ENCODE assay signal across 2 cellular contexts in genomic region chr4:8552581-8553205, GRCh38.
TF ChIP-seq lines count a peak whose summit lies in the region.

No MANE protein-coding gene starts in this region.

TF ChIP-seq in SK-N-SH, 30 proteins besides CTCF, POLR2A, EP300 and RAD21:
- no peak for TF ChIP-seq POLR2AphosphoS5 (IDR thresholded peaks at IDR 0.05; ENCODE audit: low read depth, low read length)
- TF ChIP-seq FOXJ3 (CRISPR knock-in tag; IDR thresholded peaks at IDR 0.05): no peak
- TF ChIP-seq ZBTB33 (IDR thresholded peaks at IDR 0.05; ENCODE audit: borderline replicate concordance, low read depth): no peak
- no peak for TF ChIP-seq RFX5 (IDR thresholded peaks at IDR 0.05; ENCODE audit: low read length)
- TF ChIP-seq RXRA (IDR thresholded peaks at IDR 0.05; ENCODE audit: borderline replicate concordance, low read depth): no peak
- no peak for TF ChIP-seq MXI1 (IDR thresholded peaks at IDR 0.05; ENCODE audit: low read depth, low read length)
- no peak for TF ChIP-seq RCOR1 (IDR thresholded peaks at IDR 0.05; ENCODE audit: low read length)
- no peak for TF ChIP-seq PBX3 (IDR thresholded peaks at IDR 0.05)
- no peak for TF ChIP-seq NFIC (IDR thresholded peaks at IDR 0.05; ENCODE audit: borderline replicate concordance)
- TF ChIP-seq, protein P1, sequence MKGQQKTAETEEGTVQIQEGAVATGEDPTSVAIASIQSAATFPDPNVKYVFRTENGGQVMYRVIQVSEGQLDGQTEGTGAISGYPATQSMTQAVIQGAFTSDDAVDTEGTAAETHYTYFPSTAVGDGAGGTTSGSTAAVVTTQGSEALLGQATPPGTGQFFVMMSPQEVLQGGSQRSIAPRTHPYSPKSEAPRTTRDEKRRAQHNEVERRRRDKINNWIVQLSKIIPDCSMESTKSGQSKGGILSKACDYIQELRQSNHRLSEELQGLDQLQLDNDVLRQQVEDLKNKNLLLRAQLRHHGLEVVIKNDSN (IDR thresholded peaks at IDR 0.05; ENCODE audit: borderline replicate concordance, low read depth): no peak
- TF ChIP-seq REST (IDR thresholded peaks at IDR 0.05; ENCODE audit: low read depth, low read length): no peak
- no peak for TF ChIP-seq NRF1 (IDR thresholded peaks at IDR 0.05; ENCODE audit: low read depth, low read length)
- no peak for TF ChIP-seq GABPA (IDR thresholded peaks at IDR 0.05; ENCODE audit: low read depth)
- no peak for TF ChIP-seq EZH2phosphoT487 (IDR thresholded peaks at IDR 0.05; ENCODE audit: borderline replicate concordance, low read depth)
- no peak for TF ChIP-seq FOSL2 (IDR thresholded peaks at IDR 0.05; ENCODE audit: borderline replicate concordance, low read depth)
- no peak for TF ChIP-seq GATA2 (CRISPR knock-in tag; IDR thresholded peaks at IDR 0.05)
- TF ChIP-seq TAF1 (IDR thresholded peaks at IDR 0.05; ENCODE audit: borderline replicate concordance, low read depth, low read length): no peak
- TF ChIP-seq, protein P2, sequence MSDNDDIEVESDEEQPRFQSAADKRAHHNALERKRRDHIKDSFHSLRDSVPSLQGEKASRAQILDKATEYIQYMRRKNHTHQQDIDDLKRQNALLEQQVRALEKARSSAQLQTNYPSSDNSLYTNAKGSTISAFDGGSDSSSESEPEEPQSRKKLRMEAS (IDR thresholded peaks at IDR 0.05; ENCODE audit: low read depth): no peak

TF ChIP-seq in SK-N-SH treated with all-trans-retinoic acid at 6 μM for 48 hours, 23 proteins besides CTCF, POLR2A, EP300 and RAD21:
- TF ChIP-seq CSRNP3 (CRISPR knock-in tag; IDR thresholded peaks at IDR 0.05) (no peak), ARNTL (CRISPR knock-in tag; IDR thresholded peaks at IDR 0.05; ENCODE audit: borderline replicate concordance, low read depth) (no peak), ZFP30 (CRISPR knock-in tag; IDR thresholded peaks at IDR 0.05) (no peak), ISL1 (CRISPR knock-in tag; IDR thresholded peaks at IDR 0.05) (no peak), TCF4 (CRISPR knock-in tag; IDR thresholded peaks at IDR 0.05; ENCODE audit: borderline replicate concordance) (no peak), SNAI2 (CRISPR knock-in tag; IDR thresholded peaks at IDR 0.05) (no peak), ZFP3 (CRISPR knock-in tag; IDR thresholded peaks at IDR 0.05) (no peak), CREB5 (CRISPR knock-in tag; IDR thresholded peaks at IDR 0.05; ENCODE audit: low read depth) (no peak), ZNF8 (CRISPR knock-in tag; IDR thresholded peaks at IDR 0.05) (no peak), GLIS3 (CRISPR knock-in tag; IDR thresholded peaks at IDR 0.05) (no peak), CSDC2 (CRISPR knock-in tag; IDR thresholded peaks at IDR 0.05) (no peak), ZC3H10 (CRISPR knock-in tag; IDR thresholded peaks at IDR 0.05) (no peak), ZNF565 (CRISPR knock-in tag; conservative IDR thresholded peaks at IDR 0.05; ENCODE audit: low read depth) (no peak), TSHZ2 (CRISPR knock-in tag; IDR thresholded peaks at IDR 0.05) (no peak), OSR1 (CRISPR knock-in tag; IDR thresholded peaks at IDR 0.05) (no peak), BACH2 (CRISPR knock-in tag; IDR thresholded peaks at IDR 0.05; ENCODE audit: borderline replicate concordance) (no peak)
- TF ChIP-seq, protein P3, sequence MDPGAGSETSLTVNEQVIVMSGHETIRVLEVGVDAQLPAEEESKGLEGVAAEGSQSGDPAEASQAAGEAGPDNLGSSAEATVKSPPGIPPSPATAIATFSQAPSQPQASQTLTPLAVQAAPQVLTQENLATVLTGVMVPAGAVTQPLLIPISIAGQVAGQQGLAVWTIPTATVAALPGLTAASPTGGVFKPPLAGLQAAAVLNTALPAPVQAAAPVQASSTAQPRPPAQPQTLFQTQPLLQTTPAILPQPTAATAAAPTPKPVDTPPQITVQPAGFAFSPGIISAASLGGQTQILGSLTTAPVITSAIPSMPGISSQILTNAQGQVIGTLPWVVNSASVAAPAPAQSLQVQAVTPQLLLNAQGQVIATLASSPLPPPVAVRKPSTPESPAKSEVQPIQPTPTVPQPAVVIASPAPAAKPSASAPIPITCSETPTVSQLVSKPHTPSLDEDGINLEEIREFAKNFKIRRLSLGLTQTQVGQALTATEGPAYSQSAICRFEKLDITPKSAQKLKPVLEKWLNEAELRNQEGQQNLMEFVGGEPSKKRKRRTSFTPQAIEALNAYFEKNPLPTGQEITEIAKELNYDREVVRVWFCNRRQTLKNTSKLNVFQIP (CRISPR knock-in tag; IDR thresholded peaks at IDR 0.05; ENCODE audit: borderline replicate concordance, low read depth): no peak
- TF ChIP-seq, protein P4, sequence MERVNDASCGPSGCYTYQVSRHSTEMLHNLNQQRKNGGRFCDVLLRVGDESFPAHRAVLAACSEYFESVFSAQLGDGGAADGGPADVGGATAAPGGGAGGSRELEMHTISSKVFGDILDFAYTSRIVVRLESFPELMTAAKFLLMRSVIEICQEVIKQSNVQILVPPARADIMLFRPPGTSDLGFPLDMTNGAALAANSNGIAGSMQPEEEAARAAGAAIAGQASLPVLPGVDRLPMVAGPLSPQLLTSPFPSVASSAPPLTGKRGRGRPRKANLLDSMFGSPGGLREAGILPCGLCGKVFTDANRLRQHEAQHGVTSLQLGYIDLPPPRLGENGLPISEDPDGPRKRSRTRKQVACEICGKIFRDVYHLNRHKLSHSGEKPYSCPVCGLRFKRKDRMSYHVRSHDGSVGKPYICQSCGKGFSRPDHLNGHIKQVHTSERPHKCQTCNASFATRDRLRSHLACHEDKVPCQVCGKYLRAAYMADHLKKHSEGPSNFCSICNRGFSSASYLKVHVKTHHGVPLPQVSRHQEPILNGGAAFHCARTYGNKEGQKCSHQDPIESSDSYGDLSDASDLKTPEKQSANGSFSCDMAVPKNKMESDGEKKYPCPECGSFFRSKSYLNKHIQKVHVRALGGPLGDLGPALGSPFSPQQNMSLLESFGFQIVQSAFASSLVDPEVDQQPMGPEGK (CRISPR knock-in tag; IDR thresholded peaks at IDR 0.05; ENCODE audit: borderline replicate concordance): no peak
